In genomic region chr19:18328340-18329034, GRCh38 we compare ENCODE assay signal across 1 cellular context.
TF ChIP-seq lines count a peak whose summit lies in the region.

No MANE protein-coding gene starts in this region.

TF ChIP-seq in GM12878, 131 proteins besides CTCF, POLR2A, EP300 and RAD21 (continues in another document):
- TF ChIP-seq POU2F2 (IDR thresholded peaks at IDR 0.05; ENCODE audit: borderline replicate concordance, low read depth, low read length) (no peak), TCF3 (IDR thresholded peaks at IDR 0.05; ENCODE audit: borderline replicate concordance, insufficient read depth, low read depth, low read length) (no peak), IKZF1 (conservative IDR thresholded peaks at IDR 0.05) (peak; percentile 55), WRNIP1 (IDR thresholded peaks at IDR 0.05; ENCODE audit: borderline replicate concordance, low read depth, low read length) (no peak), CEBPB (IDR thresholded peaks at IDR 0.05; ENCODE audit: borderline replicate concordance in 1 of 2, low read depth in 2 of 2, low read length in 2 of 2) (no peak), FOS (IDR thresholded peaks at IDR 0.05; ENCODE audit: borderline replicate concordance, extremely low read depth, insufficient read length) (peak; percentile 32), EED (IDR thresholded peaks at IDR 0.05; ENCODE audit: low read depth) (0 out of 2 replicates have a peak, but pooled peaks have one; percentile 37), MTA2 (IDR thresholded peaks at IDR 0.05; ENCODE audit: low read depth) (no peak), ZBTB4 (CRISPR knock-in tag; IDR thresholded peaks at IDR 0.05) (no peak), YBX1 (IDR thresholded peaks at IDR 0.05) (no peak), LARP7 (IDR thresholded peaks at IDR 0.05) (no peak), ZZZ3 (IDR thresholded peaks at IDR 0.05; ENCODE audit: control insufficient read depth, insufficient read length, low read depth) (no peak), ESRRA (IDR thresholded peaks at IDR 0.05; ENCODE audit: low read length) (no peak), CHD4 (IDR thresholded peaks at IDR 0.05) (no peak), ZBTB40 (IDR thresholded peaks at IDR 0.05; ENCODE audit: borderline replicate concordance) (no peak), EGR1 (IDR thresholded peaks at IDR 0.05; ENCODE audit: borderline replicate concordance in 1 of 2, low read depth in 2 of 2, low read length in 2 of 2) (no peak), RELA (IDR thresholded peaks at IDR 0.05; ENCODE audit: borderline replicate concordance, partially characterized antibody) (no peak), E2F8 (IDR thresholded peaks at IDR 0.05; ENCODE audit: low read depth, partially characterized antibody) (no peak), SMARCA5 (IDR thresholded peaks at IDR 0.05) (no peak), YY1 (IDR thresholded peaks at IDR 0.05; ENCODE audit: low read depth, low read length) (peak; percentile 71; the same call in 1 of the 2 replicates), CEBPZ (IDR thresholded peaks at IDR 0.05; ENCODE audit: low read depth, low read length) (no peak), SUPT20H (IDR thresholded peaks at IDR 0.05; ENCODE audit: borderline replicate concordance, control insufficient read depth, low read depth, low read length) (no peak), SP1 (IDR thresholded peaks at IDR 0.05; ENCODE audit: low read depth, low read length) (peak; percentile 81), CBFB (IDR thresholded peaks at IDR 0.05; ENCODE audit: low read depth) (no peak), TAF1 (IDR thresholded peaks at IDR 0.05; ENCODE audit: borderline replicate concordance, low read depth, low read length) (no peak), CREM (IDR thresholded peaks at IDR 0.05; ENCODE audit: low read depth) (no peak), SKIL (IDR thresholded peaks at IDR 0.05; ENCODE audit: low read depth, poor library complexity, severe bottlenecking) (no peak), HDGF (IDR thresholded peaks at IDR 0.05) (no peak), ZNF687 (IDR thresholded peaks at IDR 0.05) (no peak), CHD2 (IDR thresholded peaks at IDR 0.05; ENCODE audit: borderline replicate concordance, low read depth, low read length) (peak; percentile 66; the same call in 1 of the 2 replicates)
- TF ChIP-seq, protein P1, sequence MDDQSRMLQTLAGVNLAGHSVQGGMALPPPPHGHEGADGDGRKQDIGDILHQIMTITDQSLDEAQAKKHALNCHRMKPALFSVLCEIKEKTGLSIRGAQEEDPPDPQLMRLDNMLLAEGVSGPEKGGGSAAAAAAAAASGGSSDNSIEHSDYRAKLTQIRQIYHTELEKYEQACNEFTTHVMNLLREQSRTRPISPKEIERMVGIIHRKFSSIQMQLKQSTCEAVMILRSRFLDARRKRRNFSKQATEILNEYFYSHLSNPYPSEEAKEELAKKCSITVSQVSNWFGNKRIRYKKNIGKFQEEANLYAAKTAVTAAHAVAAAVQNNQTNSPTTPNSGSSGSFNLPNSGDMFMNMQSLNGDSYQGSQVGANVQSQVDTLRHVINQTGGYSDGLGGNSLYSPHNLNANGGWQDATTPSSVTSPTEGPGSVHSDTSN (IDR thresholded peaks at IDR 0.05; ENCODE audit: insufficient replicate concordance, low read depth, low read length): no peak
- TF ChIP-seq, protein P2, sequence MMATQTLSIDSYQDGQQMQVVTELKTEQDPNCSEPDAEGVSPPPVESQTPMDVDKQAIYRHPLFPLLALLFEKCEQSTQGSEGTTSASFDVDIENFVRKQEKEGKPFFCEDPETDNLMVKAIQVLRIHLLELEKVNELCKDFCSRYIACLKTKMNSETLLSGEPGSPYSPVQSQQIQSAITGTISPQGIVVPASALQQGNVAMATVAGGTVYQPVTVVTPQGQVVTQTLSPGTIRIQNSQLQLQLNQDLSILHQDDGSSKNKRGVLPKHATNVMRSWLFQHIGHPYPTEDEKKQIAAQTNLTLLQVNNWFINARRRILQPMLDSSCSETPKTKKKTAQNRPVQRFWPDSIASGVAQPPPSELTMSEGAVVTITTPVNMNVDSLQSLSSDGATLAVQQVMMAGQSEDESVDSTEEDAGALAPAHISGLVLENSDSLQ (IDR thresholded peaks at IDR 0.05): peak; percentile 56; the same call in 1 of the 2 replicates
- TF ChIP-seq, protein P3, sequence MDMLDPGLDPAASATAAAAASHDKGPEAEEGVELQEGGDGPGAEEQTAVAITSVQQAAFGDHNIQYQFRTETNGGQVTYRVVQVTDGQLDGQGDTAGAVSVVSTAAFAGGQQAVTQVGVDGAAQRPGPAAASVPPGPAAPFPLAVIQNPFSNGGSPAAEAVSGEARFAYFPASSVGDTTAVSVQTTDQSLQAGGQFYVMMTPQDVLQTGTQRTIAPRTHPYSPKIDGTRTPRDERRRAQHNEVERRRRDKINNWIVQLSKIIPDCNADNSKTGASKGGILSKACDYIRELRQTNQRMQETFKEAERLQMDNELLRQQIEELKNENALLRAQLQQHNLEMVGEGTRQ (IDR thresholded peaks at IDR 0.05; ENCODE audit: borderline replicate concordance, low read depth, low read length): no peak
